ENCODE assay signal across 13 cellular contexts in the genomic region with DNA sequence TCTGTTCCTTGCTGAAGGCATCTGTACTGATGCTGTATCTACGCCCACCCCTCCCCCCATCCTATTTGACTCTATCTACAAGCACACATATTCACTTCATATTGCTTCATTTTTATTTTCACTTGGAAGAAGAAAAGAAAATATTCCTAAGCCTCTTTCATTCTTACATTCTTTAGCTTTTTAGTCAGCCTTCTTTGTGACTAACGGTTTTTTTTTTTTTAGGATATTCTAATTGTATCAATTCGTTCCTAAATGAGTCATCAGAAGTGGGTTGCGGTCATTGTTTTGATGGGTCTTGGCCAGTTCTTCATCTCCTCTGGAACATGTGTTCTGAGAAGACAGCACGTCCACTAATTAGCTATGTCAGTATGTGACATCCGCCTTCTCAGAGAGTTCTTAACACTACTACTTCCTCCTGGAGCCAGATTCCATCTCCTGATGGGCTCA.
DNase-seq lines count a peak whose midpoint lies in the region; ATAC-seq, FAIRE-seq and TF ChIP-seq lines count a peak whose summit lies in the region.
"Had no signal": no experiment of that assay in that cellular context is flagged by ENCODE, and none has a peak within 500 bp of the region (broad histone marks: within the 10 kb centered on the region; RNA-seq: fewer than 3 reads in every experiment).

No MANE protein-coding gene starts in this region.

- no peaks in the 10 kb centered on the region for H3K9me3 ChIP-seq in GM12878 (replicated peaks; ENCODE audit: control insufficient read depth, insufficient read depth, low read length)
- H3K9me3 ChIP-seq in mucosa of descending colon: no peaks in the 10 kb centered on the region
- H3K9me3 ChIP-seq in HepG2 (ENCODE audit: low read length): no peaks in the 10 kb centered on the region

- H3K27me3 ChIP-seq in GM12878 (replicated peaks in 1 of 2; ENCODE audit: control insufficient read depth in 2 of 2, insufficient read depth in 2 of 2, low read length in 1 of 2) (no peaks in the 10 kb centered on the region), HepG2 (ENCODE audit: control insufficient read depth in 1 of 2, insufficient read depth in 2 of 2, low read length in 2 of 2) (no peaks in the 10 kb centered on the region)
- H3K27me3 ChIP-seq: cardiac muscle cell had no signal

- H3K4me2 ChIP-seq in GM12878 (ENCODE audit: control insufficient read depth, insufficient read depth): no peak overlapping the region
- H3K4me2 ChIP-seq in HepG2 (ENCODE audit: low read depth, low read length): no peak overlapping the region

- no peaks in the 10 kb centered on the region for H3K36me3 ChIP-seq in GM12878 (ENCODE audit: control insufficient read depth in 2 of 2, insufficient read depth in 2 of 2, low read length in 1 of 2)
- H3K36me3 ChIP-seq in mucosa of descending colon (ENCODE audit: low read depth): no peaks in the 10 kb centered on the region
- H3K36me3 ChIP-seq in HepG2 (replicated peaks in 1 of 2; ENCODE audit: control insufficient read depth in 1 of 2, insufficient read depth in 2 of 2, low read length in 2 of 2): peaks cover 9 to 48% of the 10 kb centered on the region in 2 experiments

- TF ChIP-seq RAD21 in GM12878 (IDR thresholded peaks at IDR 0.05; ENCODE audit: insufficient read depth, low read depth, low read length) (no peak), HepG2 (CRISPR knock-in tag; IDR thresholded peaks at IDR 0.05) (no peak)

- TF ChIP-seq CTCF in GM12878 (IDR thresholded peaks at IDR 0.05 in 2 of 3, conservative IDR thresholded peaks at IDR 0.05 in 1 of 3; ENCODE audit: control insufficient read depth in 2 of 3, extremely low read depth in 1 of 3, insufficient read depth in 1 of 3, low read depth in 3 of 3, low read length in 3 of 3): no peak
- no peak for TF ChIP-seq CTCF in mucosa of descending colon (IDR thresholded peaks at IDR 0.05)
- no peak for TF ChIP-seq CTCF in HepG2 (CRISPR knock-in tag; IDR thresholded peaks at IDR 0.05)

- H4K20me1 ChIP-seq in GM12878 (ENCODE audit: control insufficient read depth, insufficient read depth) (no peaks in the 10 kb centered on the region), HepG2 (ENCODE audit: insufficient read depth, low read length) (0 out of 2 replicates have a peak, but pooled peaks cover under 1% of the 10 kb centered on the region)

- RAD21 ChIA-PET in GM12878 (lab: Charles Lee; ENCODE audit: unreplicated experiment): interaction anchor here (0.6 kb wide), 1 partner anchor 42 kb away, joined by 3 read pairs; no protein-coding TSS in a partner anchor

- in situ Hi-C loops in GM12878 (cut with MboI): no loop called here
- in situ Hi-C loops in HepG2 (cut with HindIII; ENCODE audit: extremely low pct_ligation_motif_present, low pct_unique_long_range_greater_than_20kb): no loop called here

- ATAC-seq in GM12878: peak; percentile 57
- ATAC-seq in mucosa of descending colon: peak; percentile 45
- no peak for ATAC-seq in HepG2
- no peak for ATAC-seq in HG02884 (IDR thresholded peaks at IDR 0.05; ENCODE audit: unreplicated experiment)
- ATAC-seq: stimulated activated naive B cell treated with anti-CD40 and anti-IgM and Interleukin-4, amounts not matched to agents 10 μg/mL and 1 μg/mL and 100 μg/mL, for 72 hours had no signal

- POLR2A ChIA-PET in GM12878 (lab: Charles Lee) (no interaction called here), HepG2 (lab: Yijun Ruan, JAX) (no interaction called here)

- H3K4me1 ChIP-seq in GM12878 (ENCODE audit: control insufficient read depth, insufficient read depth, low read length) (no peaks in the 10 kb centered on the region), mucosa of descending colon (ENCODE audit: low read depth) (no peaks in the 10 kb centered on the region), HepG2 (ENCODE audit: insufficient read depth, low read length) (peaks cover 2% of the 10 kb centered on the region; the same call in 1 of the 2 replicates)

- CTCF ChIA-PET in GM12878 (lab: Yijun Ruan, JAX) (no interaction called here), HepG2 (lab: Yijun Ruan, JAX; ENCODE audit: low intra/inter-chr PET ratio, low total read pairs) (no interaction called here)

- WGBS in GM12878 (ENCODE audit: insufficient coverage, insufficient replicate concordance, low lambda C conversion rate, missing lambda C conversion rate): 24% methylated on average over 6 of the region's 6 CpGs
- WGBS in HepG2 (ENCODE audit: low lambda C conversion rate): 96% methylated on average over 6 of the region's 6 CpGs

- no peak for FAIRE-seq in GM12878 (lab: Jason Lieb, UNC)
- FAIRE-seq in HepG2 (lab: Jason Lieb, UNC): no peak

- SMC1A ChIA-PET in GM12878 (lab: Charles Lee; ENCODE audit: uncharacterized antibody, unreplicated experiment): interaction anchor here (1.4 kb wide), 1 partner anchor 9 kb away, joined by 4 read pairs; no protein-coding TSS in a partner anchor

- TF ChIP-seq POLR2A in GM12878 (IDR thresholded peaks at IDR 0.05; ENCODE audit: low read depth, low read length): no peak
- TF ChIP-seq POLR2A in HepG2 (IDR thresholded peaks at IDR 0.05; ENCODE audit: insufficient read depth in 1 of 2, low read depth in 2 of 2, low read length in 2 of 2): no peak

- H3K79me2 ChIP-seq in GM12878 (ENCODE audit: control insufficient read depth, insufficient read depth, low read length): no peaks in the 10 kb centered on the region
- no peaks in the 10 kb centered on the region for H3K79me2 ChIP-seq in HepG2 (ENCODE audit: insufficient read depth, low read length)

- TF ChIP-seq EP300 in GM12878 (IDR thresholded peaks at IDR 0.05; ENCODE audit: borderline replicate concordance in 1 of 2, control insufficient read depth in 1 of 2, low read depth in 2 of 2, low read length in 2 of 2) (no peak), HepG2 (IDR thresholded peaks at IDR 0.05; ENCODE audit: low read depth in 2 of 2, low read length in 2 of 2) (no peak), HepG2 (CRISPR knock-in tag; IDR thresholded peaks at IDR 0.05; ENCODE audit: borderline replicate concordance) (no peak)

- H2AFZ ChIP-seq in GM12878 (ENCODE audit: control insufficient read depth, low read depth, low read length) (no peak overlapping the region), HepG2 (ENCODE audit: low read length) (no peak overlapping the region)

- intact Hi-C loops in GM12878 (cut with micrococcal nuclease; ENCODE audit: unreplicated experiment): no loop called here
- intact Hi-C loops in mucosa of descending colon (cut with DNase I, micrococcal nuclease): no loop called here
- intact Hi-C loops in HepG2 (cut with micrococcal nuclease; ENCODE audit: unreplicated experiment): no loop called here

- DNase-seq in AG08395 (ENCODE audit: low spot score) (peak; percentile 87), HT1080 (ENCODE audit: low read depth) (peak; percentile 97), GM12878 (ENCODE audit: low read depth, low spot score) (no peak), mucosa of descending colon (no peak), HepG2 (ENCODE audit: low spot score) (no peak), SW480 (ENCODE audit: low spot score) (no peak), activated T-cell treated with anti-CD3 and anti-CD28 coated beads for 4 hours (no peak)
- DNase-seq: CD4-positive, alpha-beta T cell; hippocampal formation; NCI-H345; stimulated activated naive B cell treated with anti-CD40 and anti-IgM and Interleukin-4, amounts not matched to agents 10 μg/mL and 1 μg/mL and 100 μg/mL, for 72 hours had no signal

- BruUV-seq in GM12878 (replicated peaks; lab: Mats Ljungman, UMichigan) (no TSS peak), HepG2 (replicated peaks; lab: Mats Ljungman, UMichigan) (no TSS peak)

- no peak overlapping the region for H3K27ac ChIP-seq in GM12878 (ENCODE audit: control insufficient read depth, insufficient read depth)
- H3K27ac ChIP-seq in HepG2 (ENCODE audit: extremely low read length, insufficient read depth, low read length): no peak overlapping the region
- H3K27ac ChIP-seq: cardiac muscle cell had no signal

- no peak overlapping the region for H3K9ac ChIP-seq in GM12878 (ENCODE audit: control insufficient read depth, insufficient read depth, low read length)
- no peak overlapping the region for H3K9ac ChIP-seq in HepG2 (ENCODE audit: insufficient read depth, low read depth, low read length)

- H3K4me3 ChIP-seq in GM12878 (no peak overlapping the region), mucosa of descending colon (no peak overlapping the region), HepG2 (replicated peaks in 1 of 3; ENCODE audit: insufficient read depth in 1 of 3, low read depth in 2 of 3, low read length in 3 of 3) (no peak overlapping the region)
- H3K4me3 ChIP-seq: cardiac muscle cell had no signal

TF ChIP-seq in GM12878, 131 proteins besides CTCF, POLR2A, EP300 and RAD21 (continues in another document):
- TF ChIP-seq ZBED1 (IDR thresholded peaks at IDR 0.05; ENCODE audit: borderline replicate concordance): no peak
- TF ChIP-seq, protein P1, sequence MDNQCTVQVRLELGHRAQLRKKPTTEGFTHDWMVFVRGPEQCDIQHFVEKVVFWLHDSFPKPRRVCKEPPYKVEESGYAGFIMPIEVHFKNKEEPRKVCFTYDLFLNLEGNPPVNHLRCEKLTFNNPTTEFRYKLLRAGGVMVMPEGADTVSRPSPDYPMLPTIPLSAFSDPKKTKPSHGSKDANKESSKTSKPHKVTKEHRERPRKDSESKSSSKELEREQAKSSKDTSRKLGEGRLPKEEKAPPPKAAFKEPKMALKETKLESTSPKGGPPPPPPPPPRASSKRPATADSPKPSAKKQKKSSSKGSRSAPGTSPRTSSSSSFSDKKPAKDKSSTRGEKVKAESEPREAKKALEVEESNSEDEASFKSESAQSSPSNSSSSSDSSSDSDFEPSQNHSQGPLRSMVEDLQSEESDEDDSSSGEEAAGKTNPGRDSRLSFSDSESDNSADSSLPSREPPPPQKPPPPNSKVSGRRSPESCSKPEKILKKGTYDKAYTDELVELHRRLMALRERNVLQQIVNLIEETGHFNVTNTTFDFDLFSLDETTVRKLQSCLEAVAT (IDR thresholded peaks at IDR 0.05): no peak
- 0 out of 2 replicates have a peak, but pooled peaks have one; percentile 13 for TF ChIP-seq RUNX3 (IDR thresholded peaks at IDR 0.05; ENCODE audit: low read length)

TF ChIP-seq in HepG2, 621 proteins besides CTCF, POLR2A, EP300 and RAD21:
- TF ChIP-seq, protein P2, sequence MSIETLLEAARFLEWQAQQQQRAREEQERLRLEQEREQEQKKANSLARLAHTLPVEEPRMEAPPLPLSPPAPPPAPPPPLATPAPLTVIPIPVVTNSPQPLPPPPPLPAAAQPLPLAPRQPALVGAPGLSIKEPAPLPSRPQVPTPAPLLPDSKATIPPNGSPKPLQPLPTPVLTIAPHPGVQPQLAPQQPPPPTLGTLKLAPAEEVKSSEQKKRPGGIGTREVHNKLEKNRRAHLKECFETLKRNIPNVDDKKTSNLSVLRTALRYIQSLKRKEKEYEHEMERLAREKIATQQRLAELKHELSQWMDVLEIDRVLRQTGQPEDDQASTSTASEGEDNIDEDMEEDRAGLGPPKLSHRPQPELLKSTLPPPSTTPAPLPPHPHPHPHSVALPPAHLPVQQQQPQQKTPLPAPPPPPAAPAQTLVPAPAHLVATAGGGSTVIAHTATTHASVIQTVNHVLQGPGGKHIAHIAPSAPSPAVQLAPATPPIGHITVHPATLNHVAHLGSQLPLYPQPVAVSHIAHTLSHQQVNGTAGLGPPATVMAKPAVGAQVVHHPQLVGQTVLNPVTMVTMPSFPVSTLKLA (IDR thresholded peaks at IDR 0.05): no peak

Comparison
In these comparisons a context has a peak if more than half of its experiments do, and no peak if none do; other contexts are left out.
1. DNase-seq: peak in AG08395 (single experiment) and HT1080 (single experiment); none in GM12878 (single experiment), mucosa of descending colon (0 of 3), HepG2 (single experiment), SW480 (single experiment) and activated T-cell treated with anti-CD3 and anti-CD28 coated beads for 4 hours (single experiment).
2. ATAC-seq: peak in GM12878 (single experiment) and mucosa of descending colon (single experiment); none in HepG2 (single experiment) and HG02884 (single experiment).